In genomic region chrX:1452497-1453389, GRCh38 we compare ENCODE assay signal across 8 cellular contexts.
DNase-seq lines count a peak whose midpoint lies in the region; ATAC-seq and TF ChIP-seq lines count a peak whose summit lies in the region.

TSS of gene ASMTL (minus strand) at chrX:1452909. CDS start at chrX:1452840, 69 bp downstream.

- H3K27ac ChIP-seq in C4-2B (peak within 1 kb of the TSS; percentile 78), HUES6 (ENCODE audit: low read depth, low read length) (peak within 1 kb of the TSS; percentile 84; the same call in 1 of the 2 replicates), epithelial cell of prostate (peak within 1 kb of the TSS; percentile 33), muscle layer of duodenum (ENCODE audit: low read length) (no peak within 1 kb of the TSS)

- H3K27me3 ChIP-seq in HUES6 (ENCODE audit: control insufficient read depth, insufficient read depth, low read length): no peaks in the 10 kb centered on the region
- no peaks in the 10 kb centered on the region for H3K27me3 ChIP-seq in muscle layer of duodenum (ENCODE audit: low read depth, low read length)

- ATAC-seq in GM21367 (IDR thresholded peaks at IDR 0.05; ENCODE audit: unreplicated experiment): peak; percentile 64

- peak within 1 kb of the TSS; percentile 87 for H3K9ac ChIP-seq in HUES6 (ENCODE audit: low read length)

- H3K4me1 ChIP-seq in HUES6 (ENCODE audit: control insufficient read depth, insufficient read depth, low read length) (no peaks in the 10 kb centered on the region), muscle layer of duodenum (ENCODE audit: control insufficient read depth in 1 of 2, insufficient read depth in 2 of 2, low read length in 2 of 2) (peaks cover 0 to 25% of the 10 kb centered on the region in 2 donors)

- H3K9me3 ChIP-seq in HUES6 (ENCODE audit: control insufficient read depth, insufficient read depth, low read depth, low read length) (peaks cover 23% of the 10 kb centered on the region), muscle layer of duodenum (ENCODE audit: control insufficient read depth in 1 of 2, low read length in 2 of 2) (no peaks in the 10 kb centered on the region)

- H3K4me3 ChIP-seq in HUES6 (ENCODE audit: low read depth, low read length) (peak within 1 kb of the TSS; percentile 94), muscle layer of duodenum (ENCODE audit: low read depth in 1 of 2, low read length in 2 of 2) (peak within 1 kb of the TSS; percentile 81 to 97)

- H3K36me3 ChIP-seq in HUES6 (ENCODE audit: control insufficient read depth, insufficient read depth, low read length) (peaks cover 19% of the 10 kb centered on the region), muscle layer of duodenum (ENCODE audit: control insufficient read depth in 1 of 2, insufficient read depth in 2 of 2, low read length in 2 of 2) (no peaks in the 10 kb centered on the region)

- no peak for TF ChIP-seq CTCF in C4-2B (conservative IDR thresholded peaks at IDR 0.05)

- peak; percentile 100 for DNase-seq in activated CD8-positive, alpha-beta memory T cell treated with anti-CD3 and anti-CD28 coated beads for 48 hours (ENCODE audit: low read depth in 2 of 3, low spot score in 2 of 3)
- peak; percentile 94 for DNase-seq in epithelial cell of prostate (ENCODE audit: low read depth, low spot score)
- DNase-seq in stimulated activated CD8-positive, alpha-beta memory T cell treated with anti-CD3 and anti-CD28 coated beads, Interleukin-7, amount 100 ng/mL, for 48 hours (ENCODE audit: extremely low read depth in 1 of 2, low read depth in 1 of 2): peak; percentile 99 to 100
- DNase-seq in NCI-H128 (lab: John Stamatoyannopoulos, UW; ENCODE audit: unreplicated experiment): no peak
